ENCODE assay signal across 19 cellular contexts in the genomic region with DNA sequence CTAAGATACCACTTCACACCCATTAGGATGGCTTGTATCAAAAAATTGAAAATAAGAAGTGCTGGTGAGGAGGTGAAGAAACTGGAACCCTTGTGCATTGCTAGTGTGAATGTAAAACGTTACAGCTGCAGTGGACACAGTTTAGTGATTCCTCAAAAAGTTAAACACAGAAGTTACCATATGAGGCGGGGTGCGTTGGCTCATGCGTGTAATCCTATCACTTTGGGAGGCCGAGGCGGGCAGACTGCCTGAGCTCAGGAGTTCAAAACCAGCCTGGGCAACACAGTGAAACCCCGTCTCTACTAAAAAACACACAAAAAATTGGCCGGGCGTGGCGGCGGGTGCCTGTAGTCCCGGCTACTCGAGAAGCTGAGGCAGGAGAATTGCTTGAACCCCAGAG. TPM values are rescaled to one million over a fixed set of nuclear protein-coding genes. Genes with fewer than 3 reads are reported as not detected.
A peak's percentile ranks its signal among the peaks of the same experiment; 100 is the strongest.
DNase-seq lines count a peak whose midpoint lies in the region; ATAC-seq and TF ChIP-seq lines count a peak whose summit lies in the region.
"Had no signal": no experiment of that assay in that cellular context is flagged by ENCODE, and none has a peak within 500 bp of the region (broad histone marks: within the 10 kb centered on the region; RNA-seq: fewer than 3 reads in every experiment).

No MANE protein-coding gene starts in this region.

- no peaks in the 10 kb centered on the region for H3K9me3 Mint-ChIP-seq in activated naive CD4-positive, alpha-beta T cell treated with anti-CD3 and anti-CD28 coated beads, Interleukin-2, amount 10 ng/mL, durations not matched to agents 7 days and 5 days
- no peaks in the 10 kb centered on the region for H3K9me3 Mint-ChIP-seq in activated naive CD4-positive, alpha-beta T cell treated with anti-CD3 and anti-CD28 coated beads for 36 hours
- no peaks in the 10 kb centered on the region for H3K9me3 Mint-ChIP-seq in activated B cell treated with CpG ODN at 0.5 μM for 24 hours

- TF ChIP-seq POLR2A in transverse colon (IDR thresholded peaks at IDR 0.05) (no peak), uterus (IDR thresholded peaks at IDR 0.05) (no peak)

- peaks cover 0 to 44% (median 6%) of the 10 kb centered on the region in 4 donors for H3K36me3 ChIP-seq in transverse colon
- H3K36me3 ChIP-seq in uterus, result no peaks in the 10 kb centered on the region

- no peaks in the 10 kb centered on the region for H3K9me3 ChIP-seq in transverse colon
- H3K9me3 ChIP-seq in uterus, result no peaks in the 10 kb centered on the region
- H3K9me3 ChIP-seq: Caco-2, esophagus squamous epithelium, MG63, mucosa of descending colon, psoas muscle had no signal

- intact Hi-C loops in activated naive CD4-positive, alpha-beta T cell treated with anti-CD3 and anti-CD28 coated beads for 36 hours (cut with micrococcal nuclease), result no loop called here
- intact Hi-C loops in activated B cell treated with CpG ODN at 0.5 μM for 24 hours (cut with micrococcal nuclease), result loop anchor here (1.0 to 5.0 kb wide), 4 partner anchors 14 to 882 kb away; a partner anchor contains a TSS
- intact Hi-C loops in transverse colon (cut with DNase I; ENCODE audit: low total_unique reads), result no loop called here
- intact Hi-C loops in uterus (cut with DNase I; ENCODE audit: low total_unique reads), result no loop called here

- peaks cover 50% of the 10 kb centered on the region for H3K36me3 Mint-ChIP-seq in activated naive CD4-positive, alpha-beta T cell treated with anti-CD3 and anti-CD28 coated beads, Interleukin-2, amount 10 ng/mL, durations not matched to agents 7 days and 5 days
- H3K36me3 Mint-ChIP-seq in activated naive CD4-positive, alpha-beta T cell treated with anti-CD3 and anti-CD28 coated beads for 36 hours (ENCODE audit: low read depth), result peaks cover 14% of the 10 kb centered on the region
- peaks cover 54% of the 10 kb centered on the region for H3K36me3 Mint-ChIP-seq in activated B cell treated with CpG ODN at 0.5 μM for 24 hours (ENCODE audit: low read depth)

- H3K27ac ChIP-seq in transverse colon (peak overlapping the region; percentile 1 to 57 (median 11)), uterus (no peak overlapping the region)
- H3K27ac ChIP-seq: psoas muscle had no signal

- no peak for DNase-seq in activated naive CD4-positive, alpha-beta T cell treated with anti-CD3 and anti-CD28 coated beads, Interleukin-2, amount 10 ng/mL, durations not matched to agents 7 days and 5 days
- DNase-seq in activated naive CD4-positive, alpha-beta T cell treated with anti-CD3 and anti-CD28 coated beads for 36 hours, result no peak
- DNase-seq in activated B cell treated with CpG ODN at 0.5 μM for 24 hours (no peak), mesenteric fat pad (ENCODE audit: low spot score) (peak; percentile 79), transverse colon (no peak), uterus (no peak)
- DNase-seq: Caco-2; dorsolateral prefrontal cortex; esophagus squamous epithelium; MG63; NCI-H2081; NCI-H82; stimulated activated CD4-positive, alpha-beta T cell treated with anti-CD3 and anti-CD28 coated beads, Interleukin-15, amount 100 ng/mL, for 24 hours; substantia nigra had no signal

- in situ Hi-C loops in transverse colon (cut with MboI; ENCODE audit: low pct_ligation_motif_present in 1 of 4, low pct_unique_long_range_greater_than_20kb in 1 of 4, low sequenced_read_pairs in 3 of 4), result no loop called here

- TF ChIP-seq CTCF in activated B cell treated with CpG ODN at 0.5 μM for 24 hours (IDR thresholded peaks at IDR 0.05), result no peak
- no peak for TF ChIP-seq CTCF in transverse colon (IDR thresholded peaks at IDR 0.05)
- TF ChIP-seq CTCF in uterus (IDR thresholded peaks at IDR 0.05), result no peak

- H3K4me1 Mint-ChIP-seq in activated naive CD4-positive, alpha-beta T cell treated with anti-CD3 and anti-CD28 coated beads, Interleukin-2, amount 10 ng/mL, durations not matched to agents 7 days and 5 days, result peaks cover 24% of the 10 kb centered on the region
- H3K4me1 Mint-ChIP-seq in activated naive CD4-positive, alpha-beta T cell treated with anti-CD3 and anti-CD28 coated beads for 36 hours (ENCODE audit: low read depth), result peaks cover 19% of the 10 kb centered on the region
- H3K4me1 Mint-ChIP-seq in activated B cell treated with CpG ODN at 0.5 μM for 24 hours, result peaks cover 71% of the 10 kb centered on the region
- H3K4me1 Mint-ChIP-seq: GM23338 had no signal

- peak overlapping the region; percentile 45 for H3K27ac Mint-ChIP-seq in activated naive CD4-positive, alpha-beta T cell treated with anti-CD3 and anti-CD28 coated beads, Interleukin-2, amount 10 ng/mL, durations not matched to agents 7 days and 5 days
- H3K27ac Mint-ChIP-seq in activated naive CD4-positive, alpha-beta T cell treated with anti-CD3 and anti-CD28 coated beads for 36 hours, result no peak overlapping the region
- peak overlapping the region; percentile 91 for H3K27ac Mint-ChIP-seq in activated B cell treated with CpG ODN at 0.5 μM for 24 hours
- H3K27ac Mint-ChIP-seq: GM23338 had no signal

- no peak for TF ChIP-seq EP300 in transverse colon (IDR thresholded peaks at IDR 0.05; ENCODE audit: low read depth)

- CTCF ChIA-PET in activated naive CD4-positive, alpha-beta T cell treated with anti-CD3 and anti-CD28 coated beads, Interleukin-2, amount 10 ng/mL, durations not matched to agents 7 days and 5 days (lab: Charles Lee), result no interaction called here
- CTCF ChIA-PET in activated naive CD4-positive, alpha-beta T cell treated with anti-CD3 and anti-CD28 coated beads for 36 hours (lab: Charles Lee), result no interaction called here
- CTCF ChIA-PET in activated B cell treated with CpG ODN at 0.5 μM for 24 hours (lab: Charles Lee), result interaction anchor here (2.2 kb wide), 1 partner anchor 22 kb away, joined by 17 read pairs; no protein-coding TSS in a partner anchor

- WGBS in transverse colon (ENCODE audit: low coverage in 1 of 2), 2 donors, result 67 to 71% methylated on average over 2 to 13 of the region's 13 CpGs

- H3K4me3 Mint-ChIP-seq in activated naive CD4-positive, alpha-beta T cell treated with anti-CD3 and anti-CD28 coated beads, Interleukin-2, amount 10 ng/mL, durations not matched to agents 7 days and 5 days, result no peak overlapping the region
- no peak overlapping the region for H3K4me3 Mint-ChIP-seq in activated naive CD4-positive, alpha-beta T cell treated with anti-CD3 and anti-CD28 coated beads for 36 hours
- peak overlapping the region; percentile 75 for H3K4me3 Mint-ChIP-seq in activated B cell treated with CpG ODN at 0.5 μM for 24 hours
- H3K4me3 Mint-ChIP-seq: GM23338 had no signal

- H3K27me3 ChIP-seq in transverse colon (no peaks in the 10 kb centered on the region), uterus (no peaks in the 10 kb centered on the region)
- H3K27me3 ChIP-seq: dorsolateral prefrontal cortex, esophagus squamous epithelium, MG63 had no signal

- ATAC-seq in activated B cell treated with CpG ODN at 0.5 μM for 24 hours (ENCODE audit: low read depth) (peak; percentile 20), GM18858 (IDR thresholded peaks at IDR 0.05; ENCODE audit: unreplicated experiment) (no peak), HG03354 (IDR thresholded peaks at IDR 0.05; ENCODE audit: poor library complexity, severe bottlenecking, unreplicated experiment) (no peak)
- ATAC-seq: GM23338 had no signal

- H3K27me3 Mint-ChIP-seq in activated naive CD4-positive, alpha-beta T cell treated with anti-CD3 and anti-CD28 coated beads, Interleukin-2, amount 10 ng/mL, durations not matched to agents 7 days and 5 days, result no peaks in the 10 kb centered on the region
- H3K27me3 Mint-ChIP-seq in activated naive CD4-positive, alpha-beta T cell treated with anti-CD3 and anti-CD28 coated beads for 36 hours (ENCODE audit: low read depth), result no peaks in the 10 kb centered on the region
- H3K27me3 Mint-ChIP-seq in activated B cell treated with CpG ODN at 0.5 μM for 24 hours, result no peaks in the 10 kb centered on the region

- POLR2A ChIA-PET in activated B cell treated with CpG ODN at 0.5 μM for 24 hours (lab: Charles Lee), result interaction anchor here (0.7 to 2.9 kb wide), 4 partner anchors 13 to 223 kb away, joined by 3 to 29 read pairs (median 5); a partner anchor contains a TSS

- H3K4me1 ChIP-seq in transverse colon (peaks cover 0 to 14% (median 6%) of the 10 kb centered on the region in 4 donors), uterus (no peaks in the 10 kb centered on the region)
- H3K4me1 ChIP-seq: Caco-2, psoas muscle had no signal

- H3K4me3 ChIP-seq in transverse colon, result no peak overlapping the region
- no peak overlapping the region for H3K4me3 ChIP-seq in uterus
- H3K4me3 ChIP-seq: dorsolateral prefrontal cortex, esophagus squamous epithelium, GM23338, MG63, mucosa of descending colon, psoas muscle had no signal

RNA-seq across cellular contexts. Expression of a gene that starts 43.5 kb away (rescaled TPM):
- total RNA-seq in activated naive CD4-positive, alpha-beta T cell treated with anti-CD3 and anti-CD28 coated beads for 36 hours, result 10 to 100 TPM; 65.7 to 66.4 TPM
- total RNA-seq in activated B cell treated with CpG ODN at 0.5 μM for 24 hours (111 and 123 TPM in 2 replicates), mesenteric fat pad (38.6 TPM), transverse colon (100 to 1,000 TPM in 2 of 4 donors, 10 to 100 TPM in 2; 84.5 to 274 (median 172) TPM), uterus (10 to 100 TPM; 28.8 to 64.8 (median 55.1) TPM)

Comparison
In these comparisons a context has a peak if more than half of its experiments do, and no peak if none do; other contexts are left out.
1. H3K27ac ChIP-seq: peak in transverse colon (4 of 4); none in uterus (0 of 2).